In the genomic region with DNA sequence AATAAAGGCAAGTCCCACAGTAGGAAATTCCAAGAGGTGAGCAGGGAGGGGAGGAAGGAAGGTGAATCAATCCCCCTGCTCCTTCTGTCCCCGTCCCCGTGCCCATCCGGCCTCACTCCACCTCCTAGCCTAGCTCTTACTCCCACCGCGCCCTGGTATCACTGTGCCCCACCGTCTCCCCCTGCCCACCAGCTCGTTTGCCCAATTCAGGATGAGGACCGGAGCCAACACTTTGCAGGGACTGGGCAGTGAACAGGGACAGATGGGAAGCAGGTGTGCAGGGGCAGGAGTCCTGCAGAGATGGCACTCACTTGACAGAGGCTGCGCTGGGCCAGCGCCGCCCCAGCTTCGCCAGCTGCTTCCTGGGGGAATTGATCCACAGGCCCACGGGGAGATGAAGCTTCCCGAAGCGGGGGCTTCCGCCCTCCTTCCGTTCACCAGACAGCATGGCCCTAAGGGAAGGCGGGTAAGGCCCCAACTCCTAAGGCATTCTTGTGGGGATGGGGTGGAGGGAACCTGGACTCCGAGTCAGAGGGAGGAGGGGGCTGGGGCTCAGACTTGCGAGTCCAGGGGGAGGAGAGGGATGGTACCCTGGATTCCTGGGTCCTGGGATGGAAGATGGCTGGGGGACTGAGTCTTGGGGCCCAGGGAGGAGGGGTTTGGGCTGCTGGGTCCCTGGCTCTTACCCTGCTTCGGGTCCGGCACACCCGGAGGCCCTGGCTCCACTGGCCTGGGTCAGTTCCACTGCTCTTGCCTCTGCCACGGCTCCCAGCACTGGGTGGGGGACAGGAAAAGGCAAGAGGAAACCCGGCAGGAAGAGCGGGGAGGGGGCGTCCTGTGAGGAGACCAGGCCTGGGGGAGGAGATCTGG, we compare ENCODE assay signal across 8 cellular contexts. TPM values are rescaled to one million over a fixed set of nuclear protein-coding genes. Genes with fewer than 3 reads are reported as not detected.
A peak's percentile ranks its signal among the peaks of the same experiment; 100 is the strongest.
DNase-seq lines count a peak whose midpoint lies in the region; ATAC-seq and TF ChIP-seq lines count a peak whose summit lies in the region.

A gene with protein sequence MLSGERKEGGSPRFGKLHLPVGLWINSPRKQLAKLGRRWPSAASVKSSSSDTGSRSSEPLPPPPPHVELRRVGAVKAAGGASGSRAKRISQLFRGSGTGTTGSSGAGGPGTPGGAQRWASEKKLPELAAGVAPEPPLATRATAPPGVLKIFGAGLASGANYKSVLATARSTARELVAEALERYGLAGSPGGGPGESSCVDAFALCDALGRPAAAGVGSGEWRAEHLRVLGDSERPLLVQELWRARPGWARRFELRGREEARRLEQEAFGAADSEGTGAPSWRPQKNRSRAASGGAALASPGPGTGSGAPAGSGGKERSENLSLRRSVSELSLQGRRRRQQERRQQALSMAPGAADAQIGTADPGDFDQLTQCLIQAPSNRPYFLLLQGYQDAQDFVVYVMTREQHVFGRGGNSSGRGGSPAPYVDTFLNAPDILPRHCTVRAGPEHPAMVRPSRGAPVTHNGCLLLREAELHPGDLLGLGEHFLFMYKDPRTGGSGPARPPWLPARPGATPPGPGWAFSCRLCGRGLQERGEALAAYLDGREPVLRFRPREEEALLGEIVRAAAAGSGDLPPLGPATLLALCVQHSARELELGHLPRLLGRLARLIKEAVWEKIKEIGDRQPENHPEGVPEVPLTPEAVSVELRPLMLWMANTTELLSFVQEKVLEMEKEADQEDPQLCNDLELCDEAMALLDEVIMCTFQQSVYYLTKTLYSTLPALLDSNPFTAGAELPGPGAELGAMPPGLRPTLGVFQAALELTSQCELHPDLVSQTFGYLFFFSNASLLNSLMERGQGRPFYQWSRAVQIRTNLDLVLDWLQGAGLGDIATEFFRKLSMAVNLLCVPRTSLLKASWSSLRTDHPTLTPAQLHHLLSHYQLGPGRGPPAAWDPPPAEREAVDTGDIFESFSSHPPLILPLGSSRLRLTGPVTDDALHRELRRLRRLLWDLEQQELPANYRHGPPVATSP (minus strand): TSS at position 776 of the 870 bp plus-strand sequence. CDS start 328 bp downstream, at position 448.

- no peaks in the 10 kb centered on the region; the same call in 1 of the 2 replicates for H3K27me3 ChIP-seq in iPS DF 6.9 (ENCODE audit: control insufficient read depth, insufficient read depth, low read length)

- H3K4me3 ChIP-seq in HEK293 (ENCODE audit: low read depth, low read length) (peak within 1 kb of the TSS; percentile 36), iPS DF 6.9 (ENCODE audit: low read length) (peak within 1 kb of the TSS; percentile 47), skin epidermis (peak within 1 kb of the TSS; percentile 31 to 61 (median 50))

- CTCF ChIA-PET in HEK293 (lab: Yijun Ruan, JAX), result interaction anchor here (0.5 to 2.1 kb wide), 6 partner anchors 12 to 402 kb away, joined by 3 to 31 read pairs (median 5); no protein-coding TSS in a partner anchor

- POLR2A ChIA-PET in HEK293 (lab: Yijun Ruan, JAX), result interaction anchor here (0.9 to 2.9 kb wide), 4 partner anchors 14 to 121 kb away, joined by 3 to 35 read pairs (median 11); a partner anchor contains a TSS

- 16 to 40% (median 38%) methylated on average over 27 of the region's 27 CpGs for WGBS in adipose tissue, 3 donors
- WGBS in iPS DF 6.9 (ENCODE audit: insufficient coverage, insufficient read length), result no CpG with 5 or more reads among the region's 27 CpGs

- TF ChIP-seq CTCF in HEK293 (tag by site-specific recombination; IDR thresholded peaks at IDR 0.05), result no peak
- TF ChIP-seq CTCF in GM20000 (IDR thresholded peaks at IDR 0.05; ENCODE audit: extremely low read depth, missing control alignments), result no peak

- no peaks in the 10 kb centered on the region for H3K36me3 ChIP-seq in HEK293 (ENCODE audit: control insufficient read depth in 2 of 2, insufficient read depth in 1 of 2, low read length in 2 of 2)
- H3K36me3 ChIP-seq in iPS DF 6.9 (ENCODE audit: control insufficient read depth, insufficient read depth, low read length), result no peaks in the 10 kb centered on the region

- H3K9me3 ChIP-seq in HEK293 (ENCODE audit: control insufficient read depth, insufficient read depth, low read depth, low read length) (no peaks in the 10 kb centered on the region), iPS DF 6.9 (ENCODE audit: control insufficient read depth, insufficient read depth, low read length) (no peaks in the 10 kb centered on the region)

- H3K27ac ChIP-seq in HEK293 (ENCODE audit: extremely low read depth, low read depth, low read length), result peak within 1 kb of the TSS; percentile 77; the same call in 1 of the 2 replicates
- no peak within 1 kb of the TSS for H3K27ac ChIP-seq in adipose tissue (ENCODE audit: low read depth, low read length)
- no peak within 1 kb of the TSS for H3K27ac ChIP-seq in iPS DF 6.9 (ENCODE audit: low read length)
- peak within 1 kb of the TSS; percentile 17 to 86 (median 74) for H3K27ac ChIP-seq in skin epidermis

- no peak for DNase-seq in iPS DF 6.9 (ENCODE audit: low read depth, low spot score)
- DNase-seq in GM20000 (ENCODE audit: low spot score), result no peak
- no peak for DNase-seq in activated CD4-positive, alpha-beta T cell treated with anti-CD3 and anti-CD28 coated beads for 48 hours

- H3K4me1 ChIP-seq in HEK293 (ENCODE audit: control insufficient read depth, insufficient read depth, low read length) (peaks cover 5% of the 10 kb centered on the region), iPS DF 6.9 (ENCODE audit: control insufficient read depth, insufficient read depth, low read length) (peaks cover 10% of the 10 kb centered on the region)

- no peak for ATAC-seq in HG03196 (IDR thresholded peaks at IDR 0.05; ENCODE audit: unreplicated experiment)
- ATAC-seq in HG02885 (IDR thresholded peaks at IDR 0.05; ENCODE audit: poor library complexity, unreplicated experiment), result no peak

TF ChIP-seq in HEK293, 187 proteins besides CTCF, POLR2A, EP300 and RAD21:
- TF ChIP-seq ZNF626 (tag by site-specific recombination; IDR thresholded peaks at IDR 0.05) (no peak), ZNF341 (tag by site-specific recombination; IDR thresholded peaks at IDR 0.05; ENCODE audit: low read depth) (peak; percentile 52), ZNF23 (tag by site-specific recombination; IDR thresholded peaks at IDR 0.05; ENCODE audit: borderline replicate concordance) (no peak)
- TF ChIP-seq, protein P1, sequence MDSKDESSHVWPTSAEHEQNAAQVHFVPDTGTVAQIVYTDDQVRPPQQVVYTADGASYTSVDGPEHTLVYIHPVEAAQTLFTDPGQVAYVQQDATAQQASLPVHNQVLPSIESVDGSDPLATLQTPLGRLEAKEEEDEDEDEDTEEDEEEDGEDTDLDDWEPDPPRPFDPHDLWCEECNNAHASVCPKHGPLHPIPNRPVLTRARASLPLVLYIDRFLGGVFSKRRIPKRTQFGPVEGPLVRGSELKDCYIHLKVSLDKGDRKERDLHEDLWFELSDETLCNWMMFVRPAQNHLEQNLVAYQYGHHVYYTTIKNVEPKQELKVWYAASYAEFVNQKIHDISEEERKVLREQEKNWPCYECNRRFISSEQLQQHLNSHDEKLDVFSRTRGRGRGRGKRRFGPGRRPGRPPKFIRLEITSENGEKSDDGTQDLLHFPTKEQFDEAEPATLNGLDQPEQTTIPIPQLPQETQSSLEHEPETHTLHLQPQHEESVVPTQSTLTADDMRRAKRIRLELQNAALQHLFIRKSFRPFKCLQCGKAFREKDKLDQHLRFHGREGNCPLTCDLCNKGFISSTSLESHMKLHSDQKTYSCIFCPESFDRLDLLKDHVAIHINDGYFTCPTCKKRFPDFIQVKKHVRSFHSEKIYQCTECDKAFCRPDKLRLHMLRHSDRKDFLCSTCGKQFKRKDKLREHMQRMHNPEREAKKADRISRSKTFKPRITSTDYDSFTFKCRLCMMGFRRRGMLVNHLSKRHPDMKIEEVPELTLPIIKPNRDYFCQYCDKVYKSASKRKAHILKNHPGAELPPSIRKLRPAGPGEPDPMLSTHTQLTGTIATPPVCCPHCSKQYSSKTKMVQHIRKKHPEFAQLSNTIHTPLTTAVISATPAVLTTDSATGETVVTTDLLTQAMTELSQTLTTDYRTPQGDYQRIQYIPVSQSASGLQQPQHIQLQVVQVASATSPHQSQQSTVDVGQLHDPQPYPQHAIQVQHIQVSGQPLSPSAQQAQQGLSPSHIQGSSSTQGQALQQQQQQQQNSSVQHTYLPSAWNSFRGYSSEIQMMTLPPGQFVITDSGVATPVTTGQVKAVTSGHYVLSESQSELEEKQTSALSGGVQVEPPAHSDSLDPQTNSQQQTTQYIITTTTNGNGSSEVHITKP (tag by site-specific recombination; IDR thresholded peaks at IDR 0.05), result peak; percentile 78
TF ChIP-seq in HEK293: peak in this region for 2.

RNA-seq across cellular contexts. Expression of the gene that starts here (rescaled TPM):
- 10 to 100 TPM in 2 of 3 donors, 1 to 10 TPM in 1; 8.9 to 58.3 (median 34.8) TPM for polyA plus RNA-seq in adipose tissue

Comparison
In these comparisons a context has a peak if more than half of its experiments do, and no peak if none do; other contexts are left out.
1. H3K27ac ChIP-seq: peak in HEK293 (single experiment) and skin epidermis (21 of 21); none in adipose tissue (single experiment) and iPS DF 6.9 (single experiment).
2. Peak in every context shown above with its lines, with median percentiles within 50 percentile points of each other: H3K4me3 ChIP-seq.